In genomic region chr5:35313296-35313695, GRCh38 we compare ENCODE assay signal across 14 cellular contexts.
DNase-seq lines count a peak whose midpoint lies in the region; ATAC-seq and TF ChIP-seq lines count a peak whose summit lies in the region.
"Had no signal": no experiment of that assay in that cellular context is flagged by ENCODE, and none has a peak within 500 bp of the region (broad histone marks: within the 10 kb centered on the region; RNA-seq: fewer than 3 reads in every experiment).

No MANE protein-coding gene starts in this region.

- in situ Hi-C loops in astrocyte of the spinal cord (cut with HindIII; ENCODE audit: low sequenced_read_pairs), result no loop called here

- DNase-seq in ELR (ENCODE audit: low read depth) (peak; percentile 45), NCI-H82 (lab: John Stamatoyannopoulos, UW) (peak; percentile 63), astrocyte of the spinal cord (ENCODE audit: low read depth, low spot score) (peak; percentile 35), kidney tubule cell (ENCODE audit: low spot score) (peak; percentile 82), neural progenitor cell (ENCODE audit: low spot score) (no peak)
- DNase-seq in stimulated activated naive CD4-positive, alpha-beta T cell treated with Interleukin-2 at 50 U/mL for 16 hours (lab: John Stamatoyannopoulos, UW), result no peak
- DNase-seq: activated T-cell treated with anti-CD3 and anti-CD28 coated beads for 4 hours, C1 segment of cervical spinal cord, NCI-H2081 treated with DMSO at 0.1 percent for 48 hours, right lobe of liver, uterus had no signal

- no peaks in the 10 kb centered on the region for H3K36me3 Mint-ChIP-seq in neural progenitor cell
- H3K36me3 Mint-ChIP-seq: IgD-negative memory B cell had no signal

- H3K9me3 Mint-ChIP-seq in neural progenitor cell, result no peaks in the 10 kb centered on the region

- no peaks in the 10 kb centered on the region for H3K9me3 ChIP-seq in neural progenitor cell (ENCODE audit: low read depth)
- H3K9me3 ChIP-seq: right lobe of liver, uterus had no signal

- H3K27me3 ChIP-seq in neural progenitor cell, result no peaks in the 10 kb centered on the region
- H3K27me3 ChIP-seq: right lobe of liver, uterus had no signal

- H3K79me2 ChIP-seq in neural progenitor cell (ENCODE audit: low read depth), result no peaks in the 10 kb centered on the region

- no peak for TF ChIP-seq CTCF in astrocyte of the spinal cord (IDR thresholded peaks at IDR 0.05; ENCODE audit: low read depth, low read length)
- TF ChIP-seq CTCF in neural progenitor cell (IDR thresholded peaks at IDR 0.05), result no peak

- H3K4me2 ChIP-seq in neural progenitor cell, result no peak overlapping the region

- no peaks in the 10 kb centered on the region for H3K36me3 ChIP-seq in neural progenitor cell
- H3K36me3 ChIP-seq: right lobe of liver, uterus had no signal

- no peaks in the 10 kb centered on the region for H3F3A ChIP-seq in neural progenitor cell (ENCODE audit: low read depth)

- H3K4me1 Mint-ChIP-seq in neural progenitor cell, result peaks cover 15% of the 10 kb centered on the region
- H3K4me1 Mint-ChIP-seq: IgD-negative memory B cell had no signal

- H2AFZ ChIP-seq in neural progenitor cell (replicated peaks), result no peak overlapping the region

- no peak overlapping the region for H3K4me3 ChIP-seq in astrocyte of the spinal cord (ENCODE audit: low read depth, low read length)
- no peak overlapping the region for H3K4me3 ChIP-seq in neural progenitor cell
- H3K4me3 ChIP-seq: right lobe of liver, uterus had no signal

- H3K27ac Mint-ChIP-seq in neural progenitor cell, result no peak overlapping the region
- H3K27ac Mint-ChIP-seq: IgD-negative memory B cell had no signal

- ATAC-seq in HG02798 (IDR thresholded peaks at IDR 0.05; ENCODE audit: poor library complexity, unreplicated experiment) (no peak), HG02981 (IDR thresholded peaks at IDR 0.05; ENCODE audit: unreplicated experiment) (no peak)

- H3K4me3 Mint-ChIP-seq in neural progenitor cell, result no peak overlapping the region
- H3K4me3 Mint-ChIP-seq: IgD-negative memory B cell had no signal

- H4K20me1 ChIP-seq in neural progenitor cell (ENCODE audit: low read depth), result no peaks in the 10 kb centered on the region

- H3K27me3 Mint-ChIP-seq in neural progenitor cell (ENCODE audit: insufficient read depth, low read depth), result peaks cover 2% of the 10 kb centered on the region
- H3K27me3 Mint-ChIP-seq: IgD-negative memory B cell had no signal

- H3K9ac ChIP-seq in neural progenitor cell, result no peak overlapping the region

- H3K4me1 ChIP-seq in neural progenitor cell, result peaks cover 7% of the 10 kb centered on the region
- H3K4me1 ChIP-seq: right lobe of liver had no signal

- H3K27ac ChIP-seq in neural progenitor cell, result no peak overlapping the region
- H3K27ac ChIP-seq: right lobe of liver, uterus had no signal

Comparison
In these comparisons a context has a peak if more than half of its experiments do, and no peak if none do; other contexts are left out.
1. DNase-seq: peak in ELR (single experiment), NCI-H82 (single experiment), astrocyte of the spinal cord (single experiment) and kidney tubule cell (single experiment); none in neural progenitor cell (single experiment) and stimulated activated naive CD4-positive, alpha-beta T cell treated with Interleukin-2 at 50 U/mL for 16 hours (single experiment).